18 cellular contexts compared by ENCODE assay signal in genomic region chr21:28485301-28486022, GRCh38.
A peak's percentile ranks its signal among the peaks of the same experiment; 100 is the strongest.
DNase-seq lines count a peak whose midpoint lies in the region; ATAC-seq and TF ChIP-seq lines count a peak whose summit lies in the region.
"Had no signal": no experiment of that assay in that cellular context is flagged by ENCODE, and none has a peak within 500 bp of the region (broad histone marks: within the 10 kb centered on the region; RNA-seq: fewer than 3 reads in every experiment).

No MANE protein-coding gene starts in this region.

- H3K36me3 ChIP-seq in skeletal muscle satellite cell (ENCODE audit: insufficient read depth, low read length) = no peaks in the 10 kb centered on the region
- H3K36me3 ChIP-seq: gastroesophageal sphincter, left ventricle myocardium inferior had no signal

- no peak for ATAC-seq in GM18858 (IDR thresholded peaks at IDR 0.05; ENCODE audit: unreplicated experiment)
- ATAC-seq: gastroesophageal sphincter, sciatic nerve had no signal

- peak; percentile 50 for DNase-seq in ELR (ENCODE audit: low read depth)
- DNase-seq in RWPE1 (ENCODE audit: low spot score) = peak; percentile 4
- DNase-seq in fibroblast of gingiva (ENCODE audit: low read depth) = peak; percentile 73
- no peak for DNase-seq in DMS53 (lab: John Stamatoyannopoulos, UW)
- no peak for DNase-seq in NCI-H2227 (lab: John Stamatoyannopoulos, UW; ENCODE audit: unreplicated experiment)
- DNase-seq in activated CD4-positive, alpha-beta memory T cell treated with anti-CD3 and anti-CD28 coated beads, Interleukin-2, amount 10 ng/mL, durations not matched to agents 7 days and 5 days = no peak
- DNase-seq: activated CD4-positive, alpha-beta T cell treated with anti-CD3 and anti-CD28 coated beads, Interleukin-2, amount 10 ng/mL, durations not matched to agents 24 days and 14 days; activated naive CD4-positive, alpha-beta T cell treated with anti-CD3 and anti-CD28 coated beads, Interleukin-2, amount 50 U/mL, for 16 hours; activated T-cell treated with anti-CD3 and anti-CD28 coated beads, Interleukin-2, amount 50 U/mL, for 1 hour; caudate nucleus; effector memory CD4-positive, alpha-beta T cell; left ventricle myocardium inferior; NCI-H1436 treated with DMSO at 0.1 percent for 48 hours; SW 1271 had no signal

- H3K4me1 Mint-ChIP-seq in activated CD4-positive, alpha-beta memory T cell treated with anti-CD3 and anti-CD28 coated beads, Interleukin-2, amount 10 ng/mL, durations not matched to agents 7 days and 5 days = no peaks in the 10 kb centered on the region
- H3K4me1 Mint-ChIP-seq: activated CD4-positive, alpha-beta T cell treated with anti-CD3 and anti-CD28 coated beads, Interleukin-2, amount 10 ng/mL, durations not matched to agents 24 days and 14 days had no signal

- POLR2A ChIA-PET in RWPE1 (lab: Yijun Ruan, JAX; ENCODE audit: low non-redundant PET) = no interaction called here
- POLR2A ChIA-PET in activated CD4-positive, alpha-beta memory T cell treated with anti-CD3 and anti-CD28 coated beads, Interleukin-2, amount 10 ng/mL, durations not matched to agents 7 days and 5 days (lab: Charles Lee) = no interaction called here

- H3K27ac Mint-ChIP-seq in activated CD4-positive, alpha-beta memory T cell treated with anti-CD3 and anti-CD28 coated beads, Interleukin-2, amount 10 ng/mL, durations not matched to agents 7 days and 5 days = no peak overlapping the region
- H3K27ac Mint-ChIP-seq: activated CD4-positive, alpha-beta T cell treated with anti-CD3 and anti-CD28 coated beads, Interleukin-2, amount 10 ng/mL, durations not matched to agents 24 days and 14 days had no signal

- no peak overlapping the region for H3K4me3 Mint-ChIP-seq in activated CD4-positive, alpha-beta memory T cell treated with anti-CD3 and anti-CD28 coated beads, Interleukin-2, amount 10 ng/mL, durations not matched to agents 7 days and 5 days
- H3K4me3 Mint-ChIP-seq: activated CD4-positive, alpha-beta T cell treated with anti-CD3 and anti-CD28 coated beads, Interleukin-2, amount 10 ng/mL, durations not matched to agents 24 days and 14 days had no signal

- peak overlapping the region; percentile 19 for H3K4me2 ChIP-seq in skeletal muscle satellite cell (ENCODE audit: low read length)

- CTCF ChIA-PET in RWPE1 (lab: Yijun Ruan, JAX) = no interaction called here
- CTCF ChIA-PET in activated CD4-positive, alpha-beta memory T cell treated with anti-CD3 and anti-CD28 coated beads, Interleukin-2, amount 10 ng/mL, durations not matched to agents 7 days and 5 days (lab: Charles Lee) = no interaction called here

- no peak overlapping the region for H3K4me3 ChIP-seq in skeletal muscle satellite cell (ENCODE audit: low read length)
- H3K4me3 ChIP-seq: gastroesophageal sphincter, left ventricle myocardium inferior had no signal

- H3K9ac ChIP-seq in skeletal muscle satellite cell (ENCODE audit: low read depth, low read length) = peak overlapping the region; percentile 5

- peaks cover 43% of the 10 kb centered on the region for H3K4me1 ChIP-seq in skeletal muscle satellite cell (ENCODE audit: control insufficient read depth, insufficient read depth, low read length)
- H3K4me1 ChIP-seq: left ventricle myocardium inferior had no signal

- no peaks in the 10 kb centered on the region for H3K27me3 Mint-ChIP-seq in activated CD4-positive, alpha-beta memory T cell treated with anti-CD3 and anti-CD28 coated beads, Interleukin-2, amount 10 ng/mL, durations not matched to agents 7 days and 5 days
- H3K27me3 Mint-ChIP-seq: activated CD4-positive, alpha-beta T cell treated with anti-CD3 and anti-CD28 coated beads, Interleukin-2, amount 10 ng/mL, durations not matched to agents 24 days and 14 days had no signal

- H3K36me3 Mint-ChIP-seq in activated CD4-positive, alpha-beta memory T cell treated with anti-CD3 and anti-CD28 coated beads, Interleukin-2, amount 10 ng/mL, durations not matched to agents 7 days and 5 days (ENCODE audit: low read depth) = no peaks in the 10 kb centered on the region

- TF ChIP-seq CTCF in RWPE1 (conservative IDR thresholded peaks at IDR 0.05; ENCODE audit: low read depth) = no peak

- H3K9me3 Mint-ChIP-seq in activated CD4-positive, alpha-beta memory T cell treated with anti-CD3 and anti-CD28 coated beads, Interleukin-2, amount 10 ng/mL, durations not matched to agents 7 days and 5 days = no peaks in the 10 kb centered on the region
- H3K9me3 Mint-ChIP-seq: activated CD4-positive, alpha-beta T cell treated with anti-CD3 and anti-CD28 coated beads, Interleukin-2, amount 10 ng/mL, durations not matched to agents 24 days and 14 days had no signal

- H3K9me3 ChIP-seq in skeletal muscle satellite cell (replicated peaks; ENCODE audit: low read length) = no peaks in the 10 kb centered on the region
- H3K9me3 ChIP-seq: gastroesophageal sphincter, left ventricle myocardium inferior had no signal

- no peaks in the 10 kb centered on the region for H3K27me3 ChIP-seq in skeletal muscle satellite cell (ENCODE audit: control insufficient read depth, insufficient read depth, low read length)
- H3K27me3 ChIP-seq: gastroesophageal sphincter had no signal

- H3K27ac ChIP-seq in RWPE1 = no peak overlapping the region
- H3K27ac ChIP-seq: gastroesophageal sphincter, left ventricle myocardium inferior had no signal

Comparison
In these comparisons a context has a peak if more than half of its experiments do, and no peak if none do; other contexts are left out.
1. DNase-seq: peak in ELR (single experiment), RWPE1 (single experiment) and fibroblast of gingiva (single experiment); none in DMS53 (single experiment), NCI-H2227 (single experiment) and activated CD4-positive, alpha-beta memory T cell treated with anti-CD3 and anti-CD28 coated beads, Interleukin-2, amount 10 ng/mL, durations not matched to agents 7 days and 5 days (single experiment).